Comparison of ENCODE assay signal across 1 cellular context in the genomic region with DNA sequence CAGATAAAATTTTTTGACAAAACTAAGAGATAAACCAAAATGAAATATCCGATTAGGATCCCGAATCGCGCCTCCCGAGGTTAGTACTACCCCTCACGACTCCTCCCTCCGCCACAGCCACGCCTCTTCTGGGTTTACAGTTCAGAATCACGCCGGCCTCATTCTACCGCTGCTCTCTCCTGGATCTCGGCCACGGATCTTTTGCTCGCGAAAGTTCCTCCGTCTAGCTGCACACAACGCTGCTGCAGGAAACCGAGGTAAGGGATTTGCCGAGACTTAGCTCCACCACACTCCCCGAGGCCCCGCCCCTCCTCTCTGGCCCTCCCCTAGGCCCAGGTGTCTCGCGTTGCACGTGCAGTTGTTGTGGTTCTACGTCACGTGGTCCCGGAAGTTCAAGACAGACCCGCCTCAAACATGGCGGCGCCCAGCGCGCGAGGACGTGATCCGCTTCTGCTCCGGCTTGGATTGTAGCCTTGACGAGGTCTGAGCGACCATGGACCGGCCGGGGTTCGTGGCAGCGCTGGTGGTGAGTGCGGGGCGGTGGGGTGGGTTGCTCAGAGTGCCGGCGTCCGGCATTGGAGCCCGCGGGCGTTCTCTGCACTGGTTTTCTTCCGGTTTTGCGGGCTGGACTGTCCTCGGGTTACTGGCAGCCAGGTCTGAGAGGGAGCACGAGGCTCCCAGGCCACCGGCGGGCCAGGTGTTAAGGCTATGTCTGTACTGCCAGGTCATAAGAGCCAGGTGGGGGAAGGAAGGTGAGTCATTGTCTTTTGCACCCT.
TF ChIP-seq lines count a peak whose summit lies in the region.

A gene with protein sequence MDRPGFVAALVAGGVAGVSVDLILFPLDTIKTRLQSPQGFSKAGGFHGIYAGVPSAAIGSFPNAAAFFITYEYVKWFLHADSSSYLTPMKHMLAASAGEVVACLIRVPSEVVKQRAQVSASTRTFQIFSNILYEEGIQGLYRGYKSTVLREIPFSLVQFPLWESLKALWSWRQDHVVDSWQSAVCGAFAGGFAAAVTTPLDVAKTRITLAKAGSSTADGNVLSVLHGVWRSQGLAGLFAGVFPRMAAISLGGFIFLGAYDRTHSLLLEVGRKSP (plus strand): TSS at position 400 of the 776 bp plus-strand sequence. CDS start 94 bp downstream, at position 494.

TF ChIP-seq in K562, 482 proteins besides CTCF, POLR2A, EP300 and RAD21 (continued from another document):
- TF ChIP-seq, protein P1, sequence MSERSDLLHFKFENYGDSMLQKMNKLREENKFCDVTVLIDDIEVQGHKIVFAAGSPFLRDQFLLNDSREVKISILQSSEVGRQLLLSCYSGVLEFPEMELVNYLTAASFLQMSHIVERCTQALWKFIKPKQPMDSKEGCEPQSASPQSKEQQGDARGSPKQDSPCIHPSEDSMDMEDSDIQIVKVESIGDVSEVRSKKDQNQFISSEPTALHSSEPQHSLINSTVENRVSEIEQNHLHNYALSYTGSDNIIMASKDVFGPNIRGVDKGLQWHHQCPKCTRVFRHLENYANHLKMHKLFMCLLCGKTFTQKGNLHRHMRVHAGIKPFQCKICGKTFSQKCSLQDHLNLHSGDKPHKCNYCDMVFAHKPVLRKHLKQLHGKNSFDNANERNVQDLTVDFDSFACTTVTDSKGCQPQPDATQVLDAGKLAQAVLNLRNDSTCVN (CRISPR knock-in tag; IDR thresholded peaks at IDR 0.05) = no peak
- TF ChIP-seq HDAC1 (IDR thresholded peaks at IDR 0.05) = peak in 1 of 2 experiments; percentile 98; a peak in 2 of 4 replicates
- TF ChIP-seq ETV1 (tag; conservative IDR thresholded peaks at IDR 0.05; ENCODE audit: low read depth) = peak; percentile 39; the same call in 1 of the 2 replicates
- peak; percentile 93 for TF ChIP-seq POLR2G (IDR thresholded peaks at IDR 0.05; ENCODE audit: low read depth, low read length)
- TF ChIP-seq, protein P2, sequence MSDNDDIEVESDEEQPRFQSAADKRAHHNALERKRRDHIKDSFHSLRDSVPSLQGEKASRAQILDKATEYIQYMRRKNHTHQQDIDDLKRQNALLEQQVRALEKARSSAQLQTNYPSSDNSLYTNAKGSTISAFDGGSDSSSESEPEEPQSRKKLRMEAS (CRISPR knock-in tag; IDR thresholded peaks at IDR 0.05) = peak; percentile 91
- no peak for TF ChIP-seq PTRF (tag; IDR thresholded peaks at IDR 0.05)
- TF ChIP-seq NR2C2 (CRISPR knock-in tag; IDR thresholded peaks at IDR 0.05) = no peak
- peak; percentile 96 for TF ChIP-seq NR2C2 (tag; IDR thresholded peaks at IDR 0.05)
- TF ChIP-seq, protein P3, sequence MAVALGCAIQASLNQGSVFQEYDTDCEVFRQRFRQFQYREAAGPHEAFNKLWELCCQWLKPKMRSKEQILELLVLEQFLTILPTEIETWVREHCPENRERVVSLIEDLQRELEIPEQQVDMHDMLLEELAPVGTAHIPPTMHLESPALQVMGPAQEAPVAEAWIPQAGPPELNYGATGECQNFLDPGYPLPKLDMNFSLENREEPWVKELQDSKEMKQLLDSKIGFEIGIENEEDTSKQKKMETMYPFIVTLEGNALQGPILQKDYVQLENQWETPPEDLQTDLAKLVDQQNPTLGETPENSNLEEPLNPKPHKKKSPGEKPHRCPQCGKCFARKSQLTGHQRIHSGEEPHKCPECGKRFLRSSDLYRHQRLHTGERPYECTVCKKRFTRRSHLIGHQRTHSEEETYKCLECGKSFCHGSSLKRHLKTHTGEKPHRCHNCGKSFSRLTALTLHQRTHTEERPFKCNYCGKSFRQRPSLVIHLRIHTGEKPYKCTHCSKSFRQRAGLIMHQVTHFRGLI (CRISPR knock-in tag; IDR thresholded peaks at IDR 0.05) = no peak
- peak; percentile 71; the same call in 1 of the 2 replicates for TF ChIP-seq FOXK1 (CRISPR knock-in tag; IDR thresholded peaks at IDR 0.05; ENCODE audit: borderline replicate concordance)
- peak; percentile 40 for TF ChIP-seq PCBP1 (IDR thresholded peaks at IDR 0.05; ENCODE audit: low read depth, low read length, poor library complexity, severe bottlenecking)
- peak; percentile 94 for TF ChIP-seq MXI1 (IDR thresholded peaks at IDR 0.05; ENCODE audit: low read depth, low read length)
- TF ChIP-seq, protein P4, sequence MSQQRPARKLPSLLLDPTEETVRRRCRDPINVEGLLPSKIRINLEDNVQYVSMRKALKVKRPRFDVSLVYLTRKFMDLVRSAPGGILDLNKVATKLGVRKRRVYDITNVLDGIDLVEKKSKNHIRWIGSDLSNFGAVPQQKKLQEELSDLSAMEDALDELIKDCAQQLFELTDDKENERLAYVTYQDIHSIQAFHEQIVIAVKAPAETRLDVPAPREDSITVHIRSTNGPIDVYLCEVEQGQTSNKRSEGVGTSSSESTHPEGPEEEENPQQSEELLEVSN (IDR thresholded peaks at IDR 0.05; ENCODE audit: borderline replicate concordance in 1 of 2, extremely low read depth in 1 of 2, insufficient read depth in 1 of 2, insufficient read length in 1 of 2, low read depth in 1 of 2, low read length in 1 of 2, poor library complexity in 1 of 2, severe bottlenecking in 1 of 2) = peak in 1 of 2 experiments; percentile 51
- TF ChIP-seq YY1 (IDR thresholded peaks at IDR 0.05; ENCODE audit: borderline replicate concordance in 1 of 3, control insufficient read depth in 1 of 3, extremely low read depth in 1 of 3, insufficient read depth in 3 of 3, insufficient read length in 1 of 3, insufficient replicate concordance in 2 of 3, low read depth in 1 of 3, low read length in 2 of 3) = peak; percentile 90 to 99 (median 98)
- TF ChIP-seq KDM5B (IDR thresholded peaks at IDR 0.05; ENCODE audit: insufficient replicate concordance, low read depth, low read length) = peak; percentile 72
- peak; percentile 52; the same call in 1 of the 2 replicates for TF ChIP-seq ATF7 (IDR thresholded peaks at IDR 0.05)
- TF ChIP-seq NR2C1 (IDR thresholded peaks at IDR 0.05) = peak; percentile 89
- TF ChIP-seq NR2C1 (tag; IDR thresholded peaks at IDR 0.05) = peak; percentile 94
- peak; percentile 93 for TF ChIP-seq SAP30 (IDR thresholded peaks at IDR 0.05; ENCODE audit: borderline replicate concordance, insufficient read depth, low read depth, low read length, poor library complexity, severe bottlenecking)
- TF ChIP-seq, protein P5, sequence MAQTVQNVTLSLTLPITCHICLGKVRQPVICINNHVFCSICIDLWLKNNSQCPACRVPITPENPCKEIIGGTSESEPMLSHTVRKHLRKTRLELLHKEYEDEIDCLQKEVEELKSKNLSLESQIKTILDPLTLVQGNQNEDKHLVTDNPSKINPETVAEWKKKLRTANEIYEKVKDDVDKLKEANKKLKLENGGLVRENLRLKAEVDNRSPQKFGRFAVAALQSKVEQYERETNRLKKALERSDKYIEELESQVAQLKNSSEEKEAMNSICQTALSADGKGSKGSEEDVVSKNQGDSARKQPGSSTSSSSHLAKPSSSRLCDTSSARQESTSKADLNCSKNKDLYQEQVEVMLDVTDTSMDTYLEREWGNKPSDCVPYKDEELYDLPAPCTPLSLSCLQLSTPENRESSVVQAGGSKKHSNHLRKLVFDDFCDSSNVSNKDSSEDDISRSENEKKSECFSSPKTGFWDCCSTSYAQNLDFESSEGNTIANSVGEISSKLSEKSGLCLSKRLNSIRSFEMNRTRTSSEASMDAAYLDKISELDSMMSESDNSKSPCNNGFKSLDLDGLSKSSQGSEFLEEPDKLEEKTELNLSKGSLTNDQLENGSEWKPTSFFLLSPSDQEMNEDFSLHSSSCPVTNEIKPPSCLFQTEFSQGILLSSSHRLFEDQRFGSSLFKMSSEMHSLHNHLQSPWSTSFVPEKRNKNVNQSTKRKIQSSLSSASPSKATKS (CRISPR knock-in tag; IDR thresholded peaks at IDR 0.05) = no peak
- TF ChIP-seq RBBP5 (IDR thresholded peaks at IDR 0.05; ENCODE audit: borderline replicate concordance, insufficient read depth, low read length, poor library complexity, severe bottlenecking) = peak; percentile 90
- TF ChIP-seq SIN3A (IDR thresholded peaks at IDR 0.05; ENCODE audit: borderline replicate concordance in 2 of 2, control insufficient read depth in 1 of 2, low read depth in 2 of 2, low read length in 2 of 2) = peak; percentile 80 to 89; a peak in 3 of 4 replicates
- TF ChIP-seq POLR2H (tag; IDR thresholded peaks at IDR 0.05; ENCODE audit: low read depth) = peak; percentile 46; the same call in 1 of the 2 replicates
- TF ChIP-seq ZFX (CRISPR knock-in tag; IDR thresholded peaks at IDR 0.05) = peak; percentile 77
- TF ChIP-seq NFIC (IDR thresholded peaks at IDR 0.05) = 0 out of 2 replicates have a peak, but pooled peaks have one; percentile 7
- TF ChIP-seq BCOR (IDR thresholded peaks at IDR 0.05) = no peak
- TF ChIP-seq, protein P6, sequence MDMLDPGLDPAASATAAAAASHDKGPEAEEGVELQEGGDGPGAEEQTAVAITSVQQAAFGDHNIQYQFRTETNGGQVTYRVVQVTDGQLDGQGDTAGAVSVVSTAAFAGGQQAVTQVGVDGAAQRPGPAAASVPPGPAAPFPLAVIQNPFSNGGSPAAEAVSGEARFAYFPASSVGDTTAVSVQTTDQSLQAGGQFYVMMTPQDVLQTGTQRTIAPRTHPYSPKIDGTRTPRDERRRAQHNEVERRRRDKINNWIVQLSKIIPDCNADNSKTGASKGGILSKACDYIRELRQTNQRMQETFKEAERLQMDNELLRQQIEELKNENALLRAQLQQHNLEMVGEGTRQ (CRISPR knock-in tag; IDR thresholded peaks at IDR 0.05) = peak; percentile 92
- peak; percentile 73 for TF ChIP-seq CREB1 (IDR thresholded peaks at IDR 0.05)
- TF ChIP-seq CREB1 (CRISPR knock-in tag; IDR thresholded peaks at IDR 0.05) = peak; percentile 75
- TF ChIP-seq CTBP1 (IDR thresholded peaks at IDR 0.05; ENCODE audit: borderline replicate concordance) = peak; percentile 34; the same call in 1 of the 2 replicates
